22 cellular contexts compared by ENCODE assay signal in genomic region chr3:182965861-182966366, GRCh38. TPM values are rescaled to one million over a fixed set of nuclear protein-coding genes. Genes with fewer than 3 reads are reported as not detected.
DNase-seq lines count a peak whose midpoint lies in the region; ATAC-seq and TF ChIP-seq lines count a peak whose summit lies in the region.
"Had no signal": no experiment of that assay in that cellular context is flagged by ENCODE, and none has a peak within 500 bp of the region (broad histone marks: within the 10 kb centered on the region; RNA-seq: fewer than 3 reads in every experiment).

No MANE protein-coding gene starts in this region.

- H3K4me3 Mint-ChIP-seq in activated T-cell treated with anti-CD3 and anti-CD28 coated beads, Interleukin-2, amount 50 U/mL, for 72 hours = peak overlapping the region; percentile 10 to 80
- no peak overlapping the region for H3K4me3 Mint-ChIP-seq in GM23338
- H3K4me3 Mint-ChIP-seq in activated T-helper 1 cell treated with anti-CD3 and anti-CD28 coated beads, Interleukin-12 subunit alpha, Interleukin-12 subunit beta, Interleukin-2, Interleukin-4 antibody, amounts not matched to agents 30 ng/mL and 10 ng/mL and 1 ng/mL, durations not matched to agents 14 hours and 24 hours and 36 hours = peak overlapping the region; percentile 9
- H3K4me3 Mint-ChIP-seq: H9, T-cell had no signal

- H3K27me3 ChIP-seq in GM23338 (ENCODE audit: insufficient read depth) (no peaks in the 10 kb centered on the region), psoas muscle (ENCODE audit: insufficient read depth in 3 of 3, low read length in 2 of 3) (no peaks in the 10 kb centered on the region)
- H3K27me3 ChIP-seq: neutrophil, suprapubic skin had no signal

- DNase-seq in activated T-cell treated with anti-CD3 and anti-CD28 coated beads, Interleukin-2, amount 50 U/mL, for 72 hours = no peak
- no peak for DNase-seq in activated T-cell treated with anti-CD3 and anti-CD28 coated beads, Interleukin-2, amount 50 U/mL, for 1 hour
- no peak for DNase-seq in GM23338 (ENCODE audit: low spot score)
- DNase-seq in activated T-helper 1 cell treated with anti-CD3 and anti-CD28 coated beads, Interleukin-12 subunit alpha, Interleukin-12 subunit beta, Interleukin-2, Interleukin-4 antibody, amounts not matched to agents 30 ng/mL and 10 ng/mL and 1 ng/mL, durations not matched to agents 14 hours and 24 hours and 36 hours (ENCODE audit: low spot score) = no peak
- DNase-seq in psoas muscle = no peak
- no peak for DNase-seq in SIG-M5 treated with dmso at 0.1 percent for 504 hours (lab: John Stamatoyannopoulos, UW; ENCODE audit: unreplicated experiment)
- DNase-seq in activated gamma-delta T cell treated with Interleukin-2 at 50 U/mL for 16 hours = no peak
- DNase-seq: H9; kidney glomerular epithelial cell; MV-4-11; NCI-H187 treated with DMSO at 0.1 percent for 48 hours; NCI-H226; NCI-H774; SIG-M5; stimulated activated CD4-positive, alpha-beta T cell treated with anti-CD3 and anti-CD28 coated beads, Interleukin-1b, Interleukin-23, amount 100 ng/mL, for 48 hours; T-cell had no signal

- H3K36me3 Mint-ChIP-seq in activated T-cell treated with anti-CD3 and anti-CD28 coated beads, Interleukin-2, amount 50 U/mL, for 72 hours (ENCODE audit: insufficient read depth in 2 of 2) = peaks cover 1 to 2% of the 10 kb centered on the region in 2 donors
- peaks cover 3% of the 10 kb centered on the region; the same call in 1 of the 3 replicates for H3K36me3 Mint-ChIP-seq in GM23338 (ENCODE audit: low read depth)
- H3K36me3 Mint-ChIP-seq in activated T-helper 1 cell treated with anti-CD3 and anti-CD28 coated beads, Interleukin-12 subunit alpha, Interleukin-12 subunit beta, Interleukin-2, Interleukin-4 antibody, amounts not matched to agents 30 ng/mL and 10 ng/mL and 1 ng/mL, durations not matched to agents 14 hours and 24 hours and 36 hours (ENCODE audit: low read depth) = peaks cover 15% of the 10 kb centered on the region

- intact Hi-C loops in activated T-helper 1 cell treated with anti-CD3 and anti-CD28 coated beads, Interleukin-12 subunit alpha, Interleukin-12 subunit beta, Interleukin-2, Interleukin-4 antibody, amounts not matched to agents 30 ng/mL and 10 ng/mL and 1 ng/mL, durations not matched to agents 14 hours and 24 hours and 36 hours (cut with micrococcal nuclease) = loop anchor here (2.0 to 10.0 kb wide), 4 partner anchors 51 to 319 kb away; partner anchors contain the start of gene MCCC1
- intact Hi-C loops in psoas muscle (cut with DNase I) = no loop called here

- H3K4me3 ChIP-seq in GM23338 (no peak overlapping the region), psoas muscle (no peak overlapping the region)
- H3K4me3 ChIP-seq: coronary artery, lung, skin epidermis, suprapubic skin had no signal

- H3K4me1 ChIP-seq in GM23338 (ENCODE audit: insufficient read depth) = peaks cover 25% of the 10 kb centered on the region
- peaks cover 52% of the 10 kb centered on the region for H3K4me1 ChIP-seq in psoas muscle
- H3K4me1 ChIP-seq: suprapubic skin had no signal

- no peaks in the 10 kb centered on the region for H3K9me3 ChIP-seq in psoas muscle
- H3K9me3 ChIP-seq: neutrophil, suprapubic skin had no signal

- no peak for ATAC-seq in activated T-cell treated with anti-CD3 and anti-CD28 coated beads, Interleukin-2, amount 50 U/mL, for 72 hours (replicated peaks in 1 of 2)
- ATAC-seq in GM23338 = peak; percentile 45
- no peak for ATAC-seq in psoas muscle
- no peak for ATAC-seq in HG02798 (IDR thresholded peaks at IDR 0.05; ENCODE audit: poor library complexity, unreplicated experiment)
- ATAC-seq: T-cell had no signal

- H2AFZ ChIP-seq in GM23338 = no peak overlapping the region

- H3F3A ChIP-seq in GM23338 (replicated peaks; ENCODE audit: low read depth) = no peaks in the 10 kb centered on the region

- WGBS in psoas muscle, 3 donors = 67 to 84% (median 68%) methylated on average over 9 of the region's 9 CpGs

- no peaks in the 10 kb centered on the region for H3K9me3 Mint-ChIP-seq in activated T-cell treated with anti-CD3 and anti-CD28 coated beads, Interleukin-2, amount 50 U/mL, for 72 hours
- no peaks in the 10 kb centered on the region for H3K9me3 Mint-ChIP-seq in GM23338
- no peaks in the 10 kb centered on the region for H3K9me3 Mint-ChIP-seq in activated T-helper 1 cell treated with anti-CD3 and anti-CD28 coated beads, Interleukin-12 subunit alpha, Interleukin-12 subunit beta, Interleukin-2, Interleukin-4 antibody, amounts not matched to agents 30 ng/mL and 10 ng/mL and 1 ng/mL, durations not matched to agents 14 hours and 24 hours and 36 hours
- H3K9me3 Mint-ChIP-seq: H9, T-cell had no signal

- H3K27ac ChIP-seq in GM23338 (ENCODE audit: low read depth) = no peak overlapping the region
- peak overlapping the region; percentile 33 for H3K27ac ChIP-seq in psoas muscle
- H3K27ac ChIP-seq: coronary artery, neutrophil, skin epidermis, suprapubic skin had no signal

- H3K27ac Mint-ChIP-seq in activated T-cell treated with anti-CD3 and anti-CD28 coated beads, Interleukin-2, amount 50 U/mL, for 72 hours = peak overlapping the region; percentile 40
- peak overlapping the region; percentile 43; the same call in 1 of the 2 replicates for H3K27ac Mint-ChIP-seq in GM23338
- H3K27ac Mint-ChIP-seq in activated T-helper 1 cell treated with anti-CD3 and anti-CD28 coated beads, Interleukin-12 subunit alpha, Interleukin-12 subunit beta, Interleukin-2, Interleukin-4 antibody, amounts not matched to agents 30 ng/mL and 10 ng/mL and 1 ng/mL, durations not matched to agents 14 hours and 24 hours and 36 hours = peak overlapping the region; percentile 31

- TF ChIP-seq CTCF in GM23338 (conservative IDR thresholded peaks at IDR 0.05; ENCODE audit: low read depth in 2 of 2) (no peak), psoas muscle (IDR thresholded peaks at IDR 0.05) (no peak)

- peaks cover 76% of the 10 kb centered on the region for H3K79me2 ChIP-seq in GM23338 (replicated peaks; ENCODE audit: insufficient read depth)

- H3K9me2 ChIP-seq in GM23338 (ENCODE audit: insufficient read depth) = no peaks in the 10 kb centered on the region

- H3K36me3 ChIP-seq in GM23338 (ENCODE audit: insufficient read depth) = no peaks in the 10 kb centered on the region
- peaks cover 0 to under 1% of the 10 kb centered on the region in 2 donors for H3K36me3 ChIP-seq in psoas muscle (ENCODE audit: insufficient read depth in 1 of 2, low read depth in 1 of 2)

- H3K27me3 Mint-ChIP-seq in activated T-cell treated with anti-CD3 and anti-CD28 coated beads, Interleukin-2, amount 50 U/mL, for 72 hours (ENCODE audit: low read depth) = no peaks in the 10 kb centered on the region
- H3K27me3 Mint-ChIP-seq in GM23338 (ENCODE audit: insufficient read depth, low read depth, poor library complexity) = peaks cover 2% of the 10 kb centered on the region
- no peaks in the 10 kb centered on the region for H3K27me3 Mint-ChIP-seq in activated T-helper 1 cell treated with anti-CD3 and anti-CD28 coated beads, Interleukin-12 subunit alpha, Interleukin-12 subunit beta, Interleukin-2, Interleukin-4 antibody, amounts not matched to agents 30 ng/mL and 10 ng/mL and 1 ng/mL, durations not matched to agents 14 hours and 24 hours and 36 hours (ENCODE audit: insufficient read depth)
- H3K27me3 Mint-ChIP-seq: T-cell had no signal

- peaks cover 5% of the 10 kb centered on the region; the same call in 1 of the 2 replicates for H4K20me1 ChIP-seq in GM23338 (replicated peaks; ENCODE audit: insufficient read depth)

- H3K4me2 ChIP-seq in GM23338 = no peak overlapping the region

- H3K4me1 Mint-ChIP-seq in activated T-cell treated with anti-CD3 and anti-CD28 coated beads, Interleukin-2, amount 50 U/mL, for 72 hours (ENCODE audit: low read depth) = peaks cover 50% of the 10 kb centered on the region
- peaks cover 33% of the 10 kb centered on the region for H3K4me1 Mint-ChIP-seq in GM23338
- H3K4me1 Mint-ChIP-seq in activated T-helper 1 cell treated with anti-CD3 and anti-CD28 coated beads, Interleukin-12 subunit alpha, Interleukin-12 subunit beta, Interleukin-2, Interleukin-4 antibody, amounts not matched to agents 30 ng/mL and 10 ng/mL and 1 ng/mL, durations not matched to agents 14 hours and 24 hours and 36 hours (ENCODE audit: low read depth) = peaks cover 54% of the 10 kb centered on the region

TF ChIP-seq in GM23338, 12 proteins besides CTCF, POLR2A, EP300 and RAD21 (continues in another document):
- TF ChIP-seq, protein P1, sequence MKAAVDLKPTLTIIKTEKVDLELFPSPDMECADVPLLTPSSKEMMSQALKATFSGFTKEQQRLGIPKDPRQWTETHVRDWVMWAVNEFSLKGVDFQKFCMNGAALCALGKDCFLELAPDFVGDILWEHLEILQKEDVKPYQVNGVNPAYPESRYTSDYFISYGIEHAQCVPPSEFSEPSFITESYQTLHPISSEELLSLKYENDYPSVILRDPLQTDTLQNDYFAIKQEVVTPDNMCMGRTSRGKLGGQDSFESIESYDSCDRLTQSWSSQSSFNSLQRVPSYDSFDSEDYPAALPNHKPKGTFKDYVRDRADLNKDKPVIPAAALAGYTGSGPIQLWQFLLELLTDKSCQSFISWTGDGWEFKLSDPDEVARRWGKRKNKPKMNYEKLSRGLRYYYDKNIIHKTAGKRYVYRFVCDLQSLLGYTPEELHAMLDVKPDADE (IDR thresholded peaks at IDR 0.05) = no peak

RNA-seq across cellular contexts. Expression of gene DCUN1D1, which starts 14.4 kb away (rescaled TPM):
- 10 to 100 TPM; 43.6 to 44.6 TPM for total RNA-seq in activated T-cell treated with anti-CD3 and anti-CD28 coated beads, Interleukin-2, amount 50 U/mL, for 72 hours
- total RNA-seq in GM23338 (2014; rRNA removed; shearing (Covaris generic)) = 53.5 and 64.8 TPM in 2 replicates
- polyA plus RNA-seq in GM23338 (2016; fragmentation: Nextera tagmentation; extraction: Ambion mirVana) = 26.8 and 29.5 TPM in 2 replicates
- total RNA-seq in activated T-helper 1 cell treated with anti-CD3 and anti-CD28 coated beads, Interleukin-12 subunit alpha, Interleukin-12 subunit beta, Interleukin-2, Interleukin-4 antibody, amounts not matched to agents 30 ng/mL and 10 ng/mL and 1 ng/mL, durations not matched to agents 14 hours and 24 hours and 36 hours = 63.2 and 67.2 TPM in 2 replicates
- total RNA-seq in psoas muscle = 10 to 100 TPM; 41.5 to 97.8 (median 50.7) TPM
- 10 to 100 TPM; 11.6 to 57.7 (median 25.8) TPM for polyA plus RNA-seq in psoas muscle
